8 cellular contexts compared by ENCODE assay signal in the genomic region with DNA sequence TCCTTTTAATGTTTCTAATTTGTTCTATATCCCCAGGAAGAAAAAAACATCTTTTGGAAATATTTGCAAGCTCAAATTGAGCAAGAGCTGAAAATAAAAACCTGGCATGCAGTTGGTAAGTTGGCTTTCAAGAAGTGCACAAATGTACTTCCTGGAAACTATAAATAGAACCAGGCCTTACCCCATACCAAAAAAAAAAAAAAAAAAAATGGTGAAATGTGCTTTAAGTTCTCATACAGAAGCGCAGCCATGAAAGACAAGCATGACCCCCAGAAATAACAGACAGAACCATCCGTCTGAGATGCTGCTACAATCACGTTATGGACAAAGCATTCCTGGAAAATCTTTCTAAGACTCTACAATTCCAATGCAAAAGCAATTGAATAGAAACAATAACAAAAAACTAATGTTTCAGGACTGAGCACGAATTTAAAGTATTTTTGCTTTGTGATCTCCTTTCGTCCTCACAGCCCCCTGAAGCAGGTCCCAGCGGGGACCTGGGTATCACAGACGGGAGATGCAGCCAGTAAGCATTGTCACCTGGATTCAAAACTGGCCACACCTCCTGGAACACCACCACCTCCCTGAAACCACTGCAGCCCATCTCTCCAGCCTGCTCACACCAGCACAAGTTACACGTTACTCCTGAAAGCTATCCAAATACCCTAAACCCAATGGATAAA.
DNase-seq lines count a peak whose midpoint lies in the region; ATAC-seq and TF ChIP-seq lines count a peak whose summit lies in the region.

No MANE protein-coding gene starts in this region.

- WGBS in adrenal gland, 4 donors = 57 to 65% (median 59%) methylated on average over 8 of the region's 8 CpGs
- 28% methylated on average over 8 of the region's 8 CpGs for WGBS in thymus

- peak overlapping the region in 1 of 4 donors; percentile 28 for H3K4me3 ChIP-seq in adrenal gland
- H3K4me3 ChIP-seq in left lung = peak overlapping the region in 1 of 2 donors; percentile 4
- H3K4me3 ChIP-seq in thymus (ENCODE audit: low read length) = no peak overlapping the region
- no peak overlapping the region for H3K4me3 ChIP-seq in effector memory CD4-positive, alpha-beta T cell (ENCODE audit: insufficient read depth, low read depth, low read length, poor library complexity, severe bottlenecking)

- intact Hi-C loops in adrenal gland (cut with DNase I) (no loop called here), left lung (cut with DNase I) (no loop called here)

- TF ChIP-seq CTCF in adrenal gland (IDR thresholded peaks at IDR 0.05) (no peak), left lung (IDR thresholded peaks at IDR 0.05) (no peak)

- H3K27ac ChIP-seq in adrenal gland = peak overlapping the region; percentile 79 to 95 (median 94)
- H3K27ac ChIP-seq in left lung = peak overlapping the region; percentile 91 to 93
- peak overlapping the region; percentile 86 for H3K27ac ChIP-seq in thymus (ENCODE audit: low read depth)
- H3K27ac ChIP-seq in effector memory CD4-positive, alpha-beta T cell (ENCODE audit: insufficient read depth, low read length, poor library complexity, severe bottlenecking) = no peak overlapping the region

- no peak for DNase-seq in activated CD4-positive, alpha-beta T cell treated with anti-CD3 and anti-CD28 coated beads, Interleukin-2, amount 10 ng/mL, durations not matched to agents 7 days and 5 days
- no peak for DNase-seq in activated CD4-positive, alpha-beta T cell treated with anti-CD3 and anti-CD28 coated beads, Interleukin-2, amount 50 U/mL, for 1 hour
- DNase-seq in adrenal gland = peak in 4 of 7 donors; percentile 29 to 51 (median 32)
- no peak for DNase-seq in left lung
- no peak for DNase-seq in effector memory CD4-positive, alpha-beta T cell

- POLR2A ChIA-PET in activated CD4-positive, alpha-beta T cell treated with anti-CD3 and anti-CD28 coated beads, Interleukin-2, amount 10 ng/mL, durations not matched to agents 7 days and 5 days (lab: Charles Lee) = no interaction called here

- TF ChIP-seq POLR2A in adrenal gland (IDR thresholded peaks at IDR 0.05) = peak in 1 of 2 donors; percentile 6

- no peaks in the 10 kb centered on the region for H3K36me3 ChIP-seq in adrenal gland (replicated peaks in 1 of 2)
- H3K36me3 ChIP-seq in left lung = no peaks in the 10 kb centered on the region
- no peaks in the 10 kb centered on the region for H3K36me3 ChIP-seq in thymus (ENCODE audit: control insufficient read depth, insufficient read depth)
- H3K36me3 ChIP-seq in effector memory CD4-positive, alpha-beta T cell (ENCODE audit: control insufficient read depth, insufficient read depth, low read length) = no peaks in the 10 kb centered on the region

- no peaks in the 10 kb centered on the region for H3K27me3 ChIP-seq in adrenal gland
- no peaks in the 10 kb centered on the region for H3K27me3 ChIP-seq in left lung
- no peaks in the 10 kb centered on the region for H3K27me3 ChIP-seq in thymus (ENCODE audit: control insufficient read depth, insufficient read depth)
- no peaks in the 10 kb centered on the region for H3K27me3 ChIP-seq in effector memory CD4-positive, alpha-beta T cell (replicated peaks; ENCODE audit: control insufficient read depth, insufficient read depth, low read length, poor library complexity, severe bottlenecking)

- H3K9me3 Mint-ChIP-seq in activated CD4-positive, alpha-beta T cell treated with anti-CD3 and anti-CD28 coated beads, Interleukin-2, amount 10 ng/mL, durations not matched to agents 7 days and 5 days = peaks cover 2% of the 10 kb centered on the region

- no peaks in the 10 kb centered on the region for H3K27me3 Mint-ChIP-seq in activated CD4-positive, alpha-beta T cell treated with anti-CD3 and anti-CD28 coated beads, Interleukin-2, amount 10 ng/mL, durations not matched to agents 7 days and 5 days

- CTCF ChIA-PET in activated CD4-positive, alpha-beta T cell treated with anti-CD3 and anti-CD28 coated beads, Interleukin-2, amount 10 ng/mL, durations not matched to agents 7 days and 5 days (lab: Charles Lee) = interaction anchor here (1.0 kb wide), 1 partner anchor 11 kb away, joined by 3 read pairs; no protein-coding TSS in a partner anchor

- H3K27ac Mint-ChIP-seq in activated CD4-positive, alpha-beta T cell treated with anti-CD3 and anti-CD28 coated beads, Interleukin-2, amount 10 ng/mL, durations not matched to agents 7 days and 5 days = peak overlapping the region; percentile 83

- ATAC-seq in left lung (peak; percentile 63), GM21529 (IDR thresholded peaks at IDR 0.05; ENCODE audit: unreplicated experiment) (no peak), GM21717 (IDR thresholded peaks at IDR 0.05; ENCODE audit: unreplicated experiment) (no peak)

- H3K36me3 Mint-ChIP-seq in activated CD4-positive, alpha-beta T cell treated with anti-CD3 and anti-CD28 coated beads, Interleukin-2, amount 10 ng/mL, durations not matched to agents 7 days and 5 days (ENCODE audit: low read depth) = peaks cover 22% of the 10 kb centered on the region

- peaks cover 76% of the 10 kb centered on the region for H3K4me1 Mint-ChIP-seq in activated CD4-positive, alpha-beta T cell treated with anti-CD3 and anti-CD28 coated beads, Interleukin-2, amount 10 ng/mL, durations not matched to agents 7 days and 5 days

- H3K4me1 ChIP-seq in adrenal gland (replicated peaks in 1 of 2) (peaks cover 20 to 72% of the 10 kb centered on the region in 2 donors), left lung (peaks cover 54 to 84% of the 10 kb centered on the region in 2 donors), thymus (ENCODE audit: control insufficient read depth, insufficient read depth, low read length) (peaks cover 31% of the 10 kb centered on the region)
- H3K4me1 ChIP-seq in effector memory CD4-positive, alpha-beta T cell (ENCODE audit: control insufficient read depth, insufficient read depth, low read length, poor library complexity, severe bottlenecking) = peaks cover 23% of the 10 kb centered on the region

- peak overlapping the region; percentile 60 for H3K4me3 Mint-ChIP-seq in activated CD4-positive, alpha-beta T cell treated with anti-CD3 and anti-CD28 coated beads, Interleukin-2, amount 10 ng/mL, durations not matched to agents 7 days and 5 days

- no peaks in the 10 kb centered on the region for H3K9me3 ChIP-seq in adrenal gland (replicated peaks in 1 of 3)
- H3K9me3 ChIP-seq in left lung = no peaks in the 10 kb centered on the region
- no peaks in the 10 kb centered on the region for H3K9me3 ChIP-seq in thymus (ENCODE audit: control insufficient read depth)
- no peaks in the 10 kb centered on the region for H3K9me3 ChIP-seq in effector memory CD4-positive, alpha-beta T cell (ENCODE audit: control insufficient read depth, low read length)

Comparison
In these comparisons a context has a peak if more than half of its experiments do, and no peak if none do; other contexts are left out.
1. DNase-seq: peak in adrenal gland (4 of 7); none in activated CD4-positive, alpha-beta T cell treated with anti-CD3 and anti-CD28 coated beads, Interleukin-2, amount 10 ng/mL, durations not matched to agents 7 days and 5 days (single experiment), activated CD4-positive, alpha-beta T cell treated with anti-CD3 and anti-CD28 coated beads, Interleukin-2, amount 50 U/mL, for 1 hour (single experiment), left lung (0 of 2) and effector memory CD4-positive, alpha-beta T cell (0 of 3).